In the genomic region with DNA sequence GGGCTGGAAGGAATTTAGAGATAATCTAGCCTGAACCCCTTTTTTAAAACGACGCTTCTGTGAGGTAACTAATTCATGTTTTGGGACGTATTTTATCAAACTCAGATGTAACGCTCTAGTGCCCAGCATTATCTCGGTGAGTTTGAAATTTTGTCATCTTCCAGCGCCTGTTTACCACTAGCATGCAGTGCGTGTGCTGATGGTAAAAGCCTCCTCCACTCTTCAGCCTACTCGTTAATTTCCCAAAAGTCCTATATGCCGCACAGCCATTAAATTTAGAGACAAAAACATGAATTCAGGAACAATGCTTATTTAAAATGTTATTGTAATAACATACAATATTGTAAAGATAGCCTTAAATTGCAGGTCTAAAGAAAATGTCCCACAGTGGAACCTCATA, we compare ENCODE assay signal across 8 cellular contexts. TPM values are rescaled to one million over a fixed set of nuclear protein-coding genes. Genes with fewer than 3 reads are reported as not detected.
DNase-seq lines count a peak whose midpoint lies in the region; ATAC-seq, FAIRE-seq and TF ChIP-seq lines count a peak whose summit lies in the region.

No MANE protein-coding gene starts in this region.

- DNase-seq in GM10266 (ENCODE audit: extremely low spot score), result peak; percentile 32
- DNase-seq in epithelial cell of proximal tubule (ENCODE audit: low read depth), result no peak
- peak; percentile 10 for DNase-seq in putamen (ENCODE audit: low spot score)
- DNase-seq in HTR-8/SVneo (ENCODE audit: insufficient read length, low spot score), result no peak
- no peak for DNase-seq in RCC 7860 (ENCODE audit: low spot score)
- no peak for DNase-seq in SK-N-DZ (ENCODE audit: low spot score)

- H3K4me3 ChIP-seq in OCI-LY3 (ENCODE audit: low read length) (peak overlapping the region; percentile 78), epithelial cell of proximal tubule (ENCODE audit: low read depth, low read length) (peak overlapping the region; percentile 92)

- peaks cover 26% of the 10 kb centered on the region for H3K4me1 ChIP-seq in OCI-LY3 (ENCODE audit: low read length)

- peak overlapping the region; percentile 90 for H3K4me2 ChIP-seq in OCI-LY3 (ENCODE audit: low read length)

- H3K36me3 ChIP-seq in OCI-LY3 (replicated peaks; ENCODE audit: low read depth, low read length), result no peaks in the 10 kb centered on the region

- no peaks in the 10 kb centered on the region for H3K9me3 ChIP-seq in OCI-LY3 (ENCODE audit: insufficient read depth, low read length)

- no peak for FAIRE-seq in HTR-8/SVneo (lab: Jason Lieb, UNC)
- FAIRE-seq in RCC 7860 (lab: Jason Lieb, UNC), result no peak

- H4K20me1 ChIP-seq in OCI-LY3 (ENCODE audit: insufficient read depth, low read length), result no peaks in the 10 kb centered on the region

- ATAC-seq in HG03025 (IDR thresholded peaks at IDR 0.05; ENCODE audit: low FRiP score, unreplicated experiment), result no peak

- H3K79me2 ChIP-seq in OCI-LY3 (ENCODE audit: low read length), result peaks cover 67% of the 10 kb centered on the region

- peaks cover 8% of the 10 kb centered on the region; the same call in 1 of the 2 replicates for H3K27me3 ChIP-seq in OCI-LY3 (ENCODE audit: low read depth, low read length)

- H2AFZ ChIP-seq in OCI-LY3 (ENCODE audit: low read depth, low read length), result no peak overlapping the region

- no peak for TF ChIP-seq CTCF in GM10266 (IDR thresholded peaks at IDR 0.05; ENCODE audit: control insufficient read depth, insufficient read depth, low read depth, missing control alignments)
- no peak for TF ChIP-seq CTCF in OCI-LY3 (IDR thresholded peaks at IDR 0.05; ENCODE audit: low read depth, low read length)
- TF ChIP-seq CTCF in epithelial cell of proximal tubule (conservative IDR thresholded peaks at IDR 0.05; ENCODE audit: low read depth, low read length), result no peak

- H3K9ac ChIP-seq in OCI-LY3 (ENCODE audit: low read length), result peak overlapping the region; percentile 87

- H3K27ac ChIP-seq in OCI-LY3 (ENCODE audit: low read length), result peak overlapping the region; percentile 80

RNA-seq across cellular contexts. Expression of a gene that starts 2.8 kb away (rescaled TPM):
- 10.3 and 14.8 TPM in 2 replicates for total RNA-seq in epithelial cell of proximal tubule
- polyA plus RNA-seq in SK-N-DZ (2014; cell fraction: cytosol; rRNA removed), result 3.6 and 4.9 TPM in 2 replicates
- polyA plus RNA-seq in SK-N-DZ (2014; cell fraction: nucleus; rRNA removed), result 3.8 and 4.6 TPM in 2 replicates

Comparison
In these comparisons a context has a peak if more than half of its experiments do, and no peak if none do; other contexts are left out.
1. DNase-seq: peak in GM10266 (single experiment) and putamen (single experiment); none in epithelial cell of proximal tubule (single experiment), HTR-8/SVneo (single experiment), RCC 7860 (single experiment) and SK-N-DZ (single experiment).